In the genomic region with DNA sequence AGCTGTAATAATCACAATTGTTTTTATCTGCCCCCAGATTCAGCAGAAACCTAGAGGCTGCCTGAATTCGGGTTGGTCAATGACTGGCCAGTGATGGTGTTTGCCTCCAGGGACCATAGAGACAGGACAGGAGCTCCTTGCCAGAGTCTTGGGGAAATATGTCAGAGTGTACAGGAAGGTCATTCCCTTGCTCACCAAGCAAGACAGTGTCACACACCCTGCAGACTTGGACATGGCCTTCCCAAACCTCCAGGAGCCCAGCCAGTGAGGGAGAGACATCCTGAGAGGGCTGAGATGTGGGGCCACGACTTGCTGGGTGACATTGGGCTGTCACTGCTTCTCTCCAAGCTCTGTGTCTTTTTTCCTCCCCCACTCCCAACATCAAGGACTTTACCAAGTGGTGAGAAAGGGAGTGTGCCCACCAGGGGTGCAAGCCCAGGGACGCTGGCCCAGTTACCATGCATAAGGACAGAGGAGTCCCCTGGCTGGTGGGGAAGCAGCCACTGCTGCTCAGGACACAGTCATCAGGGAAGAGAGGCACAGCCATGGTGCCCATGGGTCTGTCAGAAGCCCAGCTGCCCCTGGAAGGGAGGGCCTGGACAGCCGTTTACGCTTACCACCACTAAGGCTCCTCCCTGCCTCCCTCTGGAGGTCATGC, we compare ENCODE assay signal across 1 cellular context.
TF ChIP-seq lines count a peak whose summit lies in the region.

No MANE protein-coding gene starts in this region.

TF ChIP-seq in GM23338, 12 proteins besides CTCF, POLR2A, EP300 and RAD21 (continued from another document):
- TF ChIP-seq, protein P1, sequence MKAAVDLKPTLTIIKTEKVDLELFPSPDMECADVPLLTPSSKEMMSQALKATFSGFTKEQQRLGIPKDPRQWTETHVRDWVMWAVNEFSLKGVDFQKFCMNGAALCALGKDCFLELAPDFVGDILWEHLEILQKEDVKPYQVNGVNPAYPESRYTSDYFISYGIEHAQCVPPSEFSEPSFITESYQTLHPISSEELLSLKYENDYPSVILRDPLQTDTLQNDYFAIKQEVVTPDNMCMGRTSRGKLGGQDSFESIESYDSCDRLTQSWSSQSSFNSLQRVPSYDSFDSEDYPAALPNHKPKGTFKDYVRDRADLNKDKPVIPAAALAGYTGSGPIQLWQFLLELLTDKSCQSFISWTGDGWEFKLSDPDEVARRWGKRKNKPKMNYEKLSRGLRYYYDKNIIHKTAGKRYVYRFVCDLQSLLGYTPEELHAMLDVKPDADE (IDR thresholded peaks at IDR 0.05), result no peak
- no peak for TF ChIP-seq JUNB (IDR thresholded peaks at IDR 0.05; ENCODE audit: unreplicated experiment)
- TF ChIP-seq STAT1 (IDR thresholded peaks at IDR 0.05; ENCODE audit: unreplicated experiment), result no peak
- TF ChIP-seq, protein P2, sequence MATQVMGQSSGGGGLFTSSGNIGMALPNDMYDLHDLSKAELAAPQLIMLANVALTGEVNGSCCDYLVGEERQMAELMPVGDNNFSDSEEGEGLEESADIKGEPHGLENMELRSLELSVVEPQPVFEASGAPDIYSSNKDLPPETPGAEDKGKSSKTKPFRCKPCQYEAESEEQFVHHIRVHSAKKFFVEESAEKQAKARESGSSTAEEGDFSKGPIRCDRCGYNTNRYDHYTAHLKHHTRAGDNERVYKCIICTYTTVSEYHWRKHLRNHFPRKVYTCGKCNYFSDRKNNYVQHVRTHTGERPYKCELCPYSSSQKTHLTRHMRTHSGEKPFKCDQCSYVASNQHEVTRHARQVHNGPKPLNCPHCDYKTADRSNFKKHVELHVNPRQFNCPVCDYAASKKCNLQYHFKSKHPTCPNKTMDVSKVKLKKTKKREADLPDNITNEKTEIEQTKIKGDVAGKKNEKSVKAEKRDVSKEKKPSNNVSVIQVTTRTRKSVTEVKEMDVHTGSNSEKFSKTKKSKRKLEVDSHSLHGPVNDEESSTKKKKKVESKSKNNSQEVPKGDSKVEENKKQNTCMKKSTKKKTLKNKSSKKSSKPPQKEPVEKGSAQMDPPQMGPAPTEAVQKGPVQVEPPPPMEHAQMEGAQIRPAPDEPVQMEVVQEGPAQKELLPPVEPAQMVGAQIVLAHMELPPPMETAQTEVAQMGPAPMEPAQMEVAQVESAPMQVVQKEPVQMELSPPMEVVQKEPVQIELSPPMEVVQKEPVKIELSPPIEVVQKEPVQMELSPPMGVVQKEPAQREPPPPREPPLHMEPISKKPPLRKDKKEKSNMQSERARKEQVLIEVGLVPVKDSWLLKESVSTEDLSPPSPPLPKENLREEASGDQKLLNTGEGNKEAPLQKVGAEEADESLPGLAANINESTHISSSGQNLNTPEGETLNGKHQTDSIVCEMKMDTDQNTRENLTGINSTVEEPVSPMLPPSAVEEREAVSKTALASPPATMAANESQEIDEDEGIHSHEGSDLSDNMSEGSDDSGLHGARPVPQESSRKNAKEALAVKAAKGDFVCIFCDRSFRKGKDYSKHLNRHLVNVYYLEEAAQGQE (IDR thresholded peaks at IDR 0.05; ENCODE audit: unreplicated experiment), result no peak
- no peak for TF ChIP-seq ZNF114 (CRISPR knock-in tag; IDR thresholded peaks at IDR 0.05)
